Comparison of ENCODE assay signal across 8 cellular contexts in genomic region chr6:89610149-89610642, GRCh38. TPM values are rescaled to one million over a fixed set of nuclear protein-coding genes. Genes with fewer than 3 reads are reported as not detected.
A peak's percentile ranks its signal among the peaks of the same experiment; 100 is the strongest.
DNase-seq lines count a peak whose midpoint lies in the region; ATAC-seq and TF ChIP-seq lines count a peak whose summit lies in the region.

No MANE protein-coding gene starts in this region.

- peak; percentile 48 for DNase-seq in AG08395 (ENCODE audit: low spot score)
- DNase-seq in HuH-7.5 (ENCODE audit: low spot score) = peak; percentile 71
- DNase-seq in activated naive CD4-positive, alpha-beta T cell treated with Interleukin-2 at 50 U/mL for 16 hours = peak; percentile 79
- DNase-seq in Right ventricle myocardium inferior (ENCODE audit: missing footprints) = peak; percentile 91
- peak; percentile 83 for DNase-seq in sciatic nerve (ENCODE audit: low spot score)

- intact Hi-C loops in Right ventricle myocardium inferior (cut with DNase I) (loop anchor here (1.0 kb wide), 1 partner anchor 177 kb away; the partner anchor contains the start of gene ANKRD6), sciatic nerve (cut with DNase I) (no loop called here)

- ATAC-seq in GM18861 (IDR thresholded peaks at IDR 0.05; ENCODE audit: unreplicated experiment) (peak; percentile 76), SK-N-SH treated with all-trans-retinoic acid at 6 μM for 48 hours (peak; percentile 71), Right ventricle myocardium inferior (peak; percentile 68), sciatic nerve (peak; percentile 76), HG02970 (IDR thresholded peaks at IDR 0.05; ENCODE audit: low FRiP score, unreplicated experiment) (no peak)

TF ChIP-seq in SK-N-SH treated with all-trans-retinoic acid at 6 μM for 48 hours, 23 proteins besides CTCF, POLR2A, EP300 and RAD21:
- no peak for TF ChIP-seq CSRNP3 (CRISPR knock-in tag; IDR thresholded peaks at IDR 0.05)
- TF ChIP-seq ISL1 (CRISPR knock-in tag; IDR thresholded peaks at IDR 0.05) = no peak
- no peak for TF ChIP-seq CSDC2 (CRISPR knock-in tag; IDR thresholded peaks at IDR 0.05)
- TF ChIP-seq, protein P1, sequence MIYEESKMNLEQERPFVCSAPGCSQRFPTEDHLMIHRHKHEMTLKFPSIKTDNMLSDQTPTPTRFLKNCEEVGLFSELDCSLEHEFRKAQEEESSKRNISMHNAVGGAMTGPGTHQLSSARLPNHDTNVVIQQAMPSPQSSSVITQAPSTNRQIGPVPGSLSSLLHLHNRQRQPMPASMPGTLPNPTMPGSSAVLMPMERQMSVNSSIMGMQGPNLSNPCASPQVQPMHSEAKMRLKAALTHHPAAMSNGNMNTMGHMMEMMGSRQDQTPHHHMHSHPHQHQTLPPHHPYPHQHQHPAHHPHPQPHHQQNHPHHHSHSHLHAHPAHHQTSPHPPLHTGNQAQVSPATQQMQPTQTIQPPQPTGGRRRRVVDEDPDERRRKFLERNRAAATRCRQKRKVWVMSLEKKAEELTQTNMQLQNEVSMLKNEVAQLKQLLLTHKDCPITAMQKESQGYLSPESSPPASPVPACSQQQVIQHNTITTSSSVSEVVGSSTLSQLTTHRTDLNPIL (CRISPR knock-in tag; IDR thresholded peaks at IDR 0.05; ENCODE audit: low read depth) = no peak
- no peak for TF ChIP-seq ARNTL (CRISPR knock-in tag; IDR thresholded peaks at IDR 0.05; ENCODE audit: borderline replicate concordance, low read depth)
- TF ChIP-seq ZFP30 (CRISPR knock-in tag; IDR thresholded peaks at IDR 0.05) = no peak
- no peak for TF ChIP-seq TOX (CRISPR knock-in tag; IDR thresholded peaks at IDR 0.05; ENCODE audit: borderline replicate concordance)
- TF ChIP-seq PATZ1 (CRISPR knock-in tag; IDR thresholded peaks at IDR 0.05; ENCODE audit: borderline replicate concordance) = no peak
- no peak for TF ChIP-seq ZFP3 (CRISPR knock-in tag; IDR thresholded peaks at IDR 0.05)
- no peak for TF ChIP-seq ESRRG (CRISPR knock-in tag; IDR thresholded peaks at IDR 0.05)
- no peak for TF ChIP-seq ZC3H10 (CRISPR knock-in tag; IDR thresholded peaks at IDR 0.05)
- TF ChIP-seq PPARA (CRISPR knock-in tag; IDR thresholded peaks at IDR 0.05; ENCODE audit: borderline replicate concordance) = no peak
- no peak for TF ChIP-seq SNAI2 (CRISPR knock-in tag; IDR thresholded peaks at IDR 0.05)
- no peak for TF ChIP-seq ZNF70 (CRISPR knock-in tag; IDR thresholded peaks at IDR 0.05)
- TF ChIP-seq ZNF8 (CRISPR knock-in tag; IDR thresholded peaks at IDR 0.05) = no peak
- TF ChIP-seq BACH2 (CRISPR knock-in tag; IDR thresholded peaks at IDR 0.05; ENCODE audit: borderline replicate concordance) = no peak
- no peak for TF ChIP-seq OSR1 (CRISPR knock-in tag; IDR thresholded peaks at IDR 0.05)
- TF ChIP-seq RARB (CRISPR knock-in tag; IDR thresholded peaks at IDR 0.05) = no peak
TF ChIP-seq in SK-N-SH treated with all-trans-retinoic acid at 6 μM for 48 hours: peak in this region for 0.

RNA-seq across cellular contexts. Expression of gene LYRM2, which starts 28.4 kb away (rescaled TPM):
- total RNA-seq in Right ventricle myocardium inferior = 33.2 TPM
- total RNA-seq in sciatic nerve = 29.8 TPM
